Comparison of ENCODE assay signal across 13 cellular contexts in the genomic region with DNA sequence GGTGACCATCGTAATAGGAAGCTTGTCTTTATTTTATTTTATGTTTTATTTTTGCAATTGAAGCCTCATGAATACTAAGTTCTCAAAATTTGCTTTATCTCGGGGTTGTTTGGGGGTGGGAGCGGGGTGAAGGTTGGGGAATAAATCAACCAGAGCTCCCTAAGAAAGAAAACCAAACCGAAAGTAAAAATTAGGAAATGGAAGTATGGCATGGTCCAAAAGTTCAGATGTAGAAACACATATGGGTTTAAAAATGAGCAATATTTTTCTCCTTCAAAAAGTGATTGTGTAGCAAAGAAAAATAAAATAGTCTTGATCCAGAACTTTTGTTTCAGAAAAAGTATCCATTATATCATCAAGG.
DNase-seq lines count a peak whose midpoint lies in the region; ATAC-seq and TF ChIP-seq lines count a peak whose summit lies in the region.
"Had no signal": no experiment of that assay in that cellular context is flagged by ENCODE, and none has a peak within 500 bp of the region (broad histone marks: within the 10 kb centered on the region; RNA-seq: fewer than 3 reads in every experiment).

No MANE protein-coding gene starts in this region.

- ATAC-seq in left lobe of liver (peak; percentile 72), GM19351 (IDR thresholded peaks at IDR 0.05; ENCODE audit: unreplicated experiment) (no peak)
- ATAC-seq: HCT116 had no signal

- H3K4me1 ChIP-seq in Karpas-422 (ENCODE audit: low read length): no peaks in the 10 kb centered on the region
- H3K4me1 ChIP-seq in adipocyte (ENCODE audit: control insufficient read depth, insufficient read depth, low read length): peaks cover 18% of the 10 kb centered on the region
- no peaks in the 10 kb centered on the region for H3K4me1 ChIP-seq in smooth muscle cell (ENCODE audit: low read depth)

- no peaks in the 10 kb centered on the region for H3K36me3 ChIP-seq in Karpas-422 (ENCODE audit: insufficient read depth, low read length)
- no peaks in the 10 kb centered on the region for H3K36me3 ChIP-seq in adipocyte (ENCODE audit: control insufficient read depth, insufficient read depth, low read length, severe bottlenecking)
- H3K36me3 ChIP-seq in smooth muscle cell (ENCODE audit: low read depth): no peaks in the 10 kb centered on the region

- no peaks in the 10 kb centered on the region for H3K9me2 ChIP-seq in Karpas-422 (replicated peaks; ENCODE audit: insufficient read depth, low read length)

- H3K27me3 ChIP-seq in Karpas-422 (ENCODE audit: low read length) (no peaks in the 10 kb centered on the region), adipocyte (replicated peaks; ENCODE audit: control insufficient read depth, insufficient read depth, low read length) (no peaks in the 10 kb centered on the region), smooth muscle cell (ENCODE audit: low read depth) (no peaks in the 10 kb centered on the region)

- H4K20me1 ChIP-seq in Karpas-422 (ENCODE audit: insufficient read depth, low read depth, low read length): no peaks in the 10 kb centered on the region
- no peaks in the 10 kb centered on the region for H4K20me1 ChIP-seq in smooth muscle cell (ENCODE audit: low read depth)

- H3K9me3 ChIP-seq in Karpas-422 (ENCODE audit: low read length): peaks cover 21% of the 10 kb centered on the region
- no peaks in the 10 kb centered on the region for H3K9me3 ChIP-seq in adipocyte (ENCODE audit: control insufficient read depth, low read length)
- H3K9me3 ChIP-seq in smooth muscle cell (replicated peaks; ENCODE audit: low read depth): no peaks in the 10 kb centered on the region

- H3F3A ChIP-seq in smooth muscle cell (ENCODE audit: low read depth): no peaks in the 10 kb centered on the region

- no peak for TF ChIP-seq CTCF in smooth muscle cell (IDR thresholded peaks at IDR 0.05; ENCODE audit: borderline replicate concordance, insufficient read depth, poor library complexity, severe bottlenecking)

- 72% methylated on average over 4 of the region's 4 CpGs for WGBS in smooth muscle cell (ENCODE audit: low lambda C conversion rate)

- H2AFZ ChIP-seq in Karpas-422 (ENCODE audit: low read length): peak overlapping the region; percentile 71
- H2AFZ ChIP-seq in smooth muscle cell (ENCODE audit: low read depth): peak overlapping the region; percentile 46

- H3K4me3 ChIP-seq in Karpas-422 (ENCODE audit: low read length) (peak overlapping the region; percentile 56), adipocyte (ENCODE audit: low read length) (peak overlapping the region; percentile 77), smooth muscle cell (peak overlapping the region; percentile 5)

- no peaks in the 10 kb centered on the region for H3K79me2 ChIP-seq in Karpas-422 (ENCODE audit: low read length)
- H3K79me2 ChIP-seq in smooth muscle cell (ENCODE audit: low read depth): no peaks in the 10 kb centered on the region

- DNase-seq in Karpas-422 (no peak), adipocyte (ENCODE audit: low read depth) (no peak), left lobe of liver (ENCODE audit: low spot score) (no peak), smooth muscle cell (lab: John Stamatoyannopoulos, UW; ENCODE audit: unreplicated experiment) (no peak), NCI-H2171 treated with DMSO at 0.1 percent for 48 hours (lab: John Stamatoyannopoulos, UW) (no peak), KBM-7 (no peak)
- DNase-seq in stimulated activated naive CD4-positive, alpha-beta T cell treated with Interleukin-2 at 50 U/mL for 16 hours (lab: John Stamatoyannopoulos, UW): no peak
- DNase-seq: activated naive CD4-positive, alpha-beta T cell treated with anti-CD3 and anti-CD28 coated beads, Interleukin-2, amount 10 ng/mL, durations not matched to agents 7 days and 5 days; erythroblast; NCI-H446 treated with DMSO at 0.1 percent for 48 hours; stimulated activated CD4-positive, alpha-beta T cell treated with anti-CD3 and anti-CD28 coated beads, Interleukin-4, amount 100 ng/mL, for 4 hours had no signal

- no peak overlapping the region for H3K27ac ChIP-seq in Karpas-422 (ENCODE audit: low read length)
- H3K27ac ChIP-seq in smooth muscle cell (ENCODE audit: low read depth): peak overlapping the region; percentile 97

- peak overlapping the region; percentile 26; the same call in 1 of the 2 replicates for H3K9ac ChIP-seq in Karpas-422 (ENCODE audit: low read length)
- H3K9ac ChIP-seq in adipocyte (ENCODE audit: low read length): peak overlapping the region; percentile 73
- no peak overlapping the region for H3K9ac ChIP-seq in smooth muscle cell (ENCODE audit: low read depth)

- H3K4me2 ChIP-seq in Karpas-422 (ENCODE audit: low read depth, low read length, poor library complexity, severe bottlenecking) (peak overlapping the region; percentile 54), smooth muscle cell (peak overlapping the region; percentile 80)

- in situ Hi-C loops in KBM-7 (cut with MboI; ENCODE audit: low pct_unique_long_range_greater_than_20kb, low sequenced_read_pairs): no loop called here

Comparison
In these comparisons a context has a peak if more than half of its experiments do, and no peak if none do; other contexts are left out.
1. H3K4me3 ChIP-seq: peak in every context shown above with its lines; median percentile 77 in adipocyte; 56 in Karpas-422; 5 in smooth muscle cell.